ENCODE assay signal across 13 cellular contexts in the genomic region with DNA sequence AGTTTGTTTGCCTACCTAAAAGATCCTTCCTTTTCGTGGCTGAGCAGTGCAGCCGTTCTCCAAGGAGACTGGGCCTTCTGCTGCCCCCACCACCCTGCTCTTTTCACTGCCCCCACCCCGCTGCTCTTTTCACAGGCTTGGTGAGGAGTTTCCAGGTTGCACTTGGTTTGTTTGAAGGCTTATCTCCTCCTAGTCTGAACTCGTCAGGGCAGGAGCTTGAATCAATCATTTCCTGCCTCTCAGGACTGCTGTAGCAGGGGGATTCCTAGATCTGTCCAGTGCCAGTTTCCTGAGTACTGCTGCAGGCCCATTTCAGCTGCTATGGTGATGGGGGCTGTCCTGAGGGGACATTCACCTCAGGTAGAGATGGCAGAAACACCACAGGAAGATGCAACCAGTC. TPM values are rescaled to one million over a fixed set of nuclear protein-coding genes. Genes with fewer than 3 reads are reported as not detected.
DNase-seq lines count a peak whose midpoint lies in the region; ATAC-seq and TF ChIP-seq lines count a peak whose summit lies in the region.
"Had no signal": no experiment of that assay in that cellular context is flagged by ENCODE, and none has a peak within 500 bp of the region (broad histone marks: within the 10 kb centered on the region; RNA-seq: fewer than 3 reads in every experiment).

No MANE protein-coding gene starts in this region.

- peak overlapping the region; percentile 72 for H3K27ac Mint-ChIP-seq in CD8-positive, alpha-beta T cell
- H3K27ac Mint-ChIP-seq in central memory CD8-positive, alpha-beta T cell (ENCODE audit: low read depth) = peak overlapping the region; percentile 94
- H3K27ac Mint-ChIP-seq in naive thymus-derived CD4-positive, alpha-beta T cell = peak overlapping the region; percentile 23 to 89 (median 79)

- no peak for TF ChIP-seq CTCF in CD8-positive, alpha-beta T cell (IDR thresholded peaks at IDR 0.05)
- no peak for TF ChIP-seq CTCF in RWPE1 (conservative IDR thresholded peaks at IDR 0.05; ENCODE audit: low read depth)
- TF ChIP-seq CTCF in PC-9 (conservative IDR thresholded peaks at IDR 0.05) = no peak

- no peak for ATAC-seq in CD8-positive, alpha-beta T cell
- peak; percentile 26 for ATAC-seq in central memory CD8-positive, alpha-beta T cell (replicated peaks; ENCODE audit: extremely low read depth, poor library complexity, severe bottlenecking)
- peak; percentile 64 for ATAC-seq in naive thymus-derived CD4-positive, alpha-beta T cell

- H3K27ac ChIP-seq in CD8-positive, alpha-beta T cell (ENCODE audit: low read depth, low read length) = no peak overlapping the region
- H3K27ac ChIP-seq in RWPE1 (peak overlapping the region; percentile 88), PC-9 (no peak overlapping the region)
- H3K27ac ChIP-seq in naive thymus-derived CD4-positive, alpha-beta T cell (ENCODE audit: low read depth, low read length) = peak overlapping the region; percentile 25
- H3K27ac ChIP-seq: SJSA1 had no signal

- no peak overlapping the region for H3K4me2 ChIP-seq in PC-9

- POLR2A ChIA-PET in CD8-positive, alpha-beta T cell (lab: Charles Lee) = interaction anchor here (0.7 to 1.6 kb wide), 3 partner anchors 26 to 46 kb away, joined by 3 to 5 read pairs (median 3); no protein-coding TSS in a partner anchor
- POLR2A ChIA-PET in RWPE1 (lab: Yijun Ruan, JAX; ENCODE audit: low non-redundant PET) (no interaction called here), PC-9 (lab: Charles Lee; ENCODE audit: unreplicated experiment) (interaction anchor here (0.7 kb wide), 1 partner anchor 114 kb away, joined by 40 read pairs; no protein-coding TSS in a partner anchor)
- POLR2A ChIA-PET in naive thymus-derived CD4-positive, alpha-beta T cell (lab: Charles Lee) = interaction anchor here (0.9 to 1.5 kb wide), 4 partner anchors 11 to 58 kb away, joined by 3 to 5 read pairs (median 4); no protein-coding TSS in a partner anchor

- no peaks in the 10 kb centered on the region for H3K9me2 ChIP-seq in PC-9 (ENCODE audit: insufficient read depth)

- H3F3A ChIP-seq in PC-9 (ENCODE audit: insufficient read depth, low read depth) = no peaks in the 10 kb centered on the region; the same call in 1 of the 2 replicates

- no peak overlapping the region for H3K4me3 ChIP-seq in CD8-positive, alpha-beta T cell (ENCODE audit: low read depth, low read length)
- no peak overlapping the region for H3K4me3 ChIP-seq in naive thymus-derived CD4-positive, alpha-beta T cell (ENCODE audit: low read length)
- no peak overlapping the region for H3K4me3 ChIP-seq in PC-9
- H3K4me3 ChIP-seq: MG63, SJSA1 had no signal

- peaks cover 15% of the 10 kb centered on the region for H3K36me3 ChIP-seq in CD8-positive, alpha-beta T cell (ENCODE audit: insufficient read depth, low read length)
- peaks cover 0 to 57% (median 5%) of the 10 kb centered on the region in 3 experiments for H3K36me3 ChIP-seq in naive thymus-derived CD4-positive, alpha-beta T cell (ENCODE audit: control insufficient read depth in 2 of 3, insufficient read depth in 3 of 3, low read length in 3 of 3)
- H3K36me3 ChIP-seq in PC-9 (ENCODE audit: low read depth) = 0 out of 2 replicates have a peak, but pooled peaks cover 8% of the 10 kb centered on the region

- no TSS peak for BruUV-seq in PC-9 (replicated peaks; lab: Mats Ljungman, UMichigan)

- peaks cover 72% of the 10 kb centered on the region for H3K4me1 Mint-ChIP-seq in CD8-positive, alpha-beta T cell (ENCODE audit: low read depth)
- H3K4me1 Mint-ChIP-seq in central memory CD8-positive, alpha-beta T cell = peaks cover 63% of the 10 kb centered on the region
- H3K4me1 Mint-ChIP-seq in naive thymus-derived CD4-positive, alpha-beta T cell = peaks cover 53 to 80% (median 70%) of the 10 kb centered on the region in 7 donors

- no peaks in the 10 kb centered on the region for H3K9me3 ChIP-seq in CD8-positive, alpha-beta T cell (ENCODE audit: low read length)
- H3K9me3 ChIP-seq in naive thymus-derived CD4-positive, alpha-beta T cell (ENCODE audit: control insufficient read depth in 2 of 3, low read length in 3 of 3) = no peaks in the 10 kb centered on the region
- no peaks in the 10 kb centered on the region for H3K9me3 ChIP-seq in PC-9 (ENCODE audit: insufficient read depth, low read depth)
- H3K9me3 ChIP-seq: MG63, SJSA1 had no signal

- no peaks in the 10 kb centered on the region for H3K27me3 Mint-ChIP-seq in CD8-positive, alpha-beta T cell (ENCODE audit: low read depth)
- H3K27me3 Mint-ChIP-seq in central memory CD8-positive, alpha-beta T cell = no peaks in the 10 kb centered on the region
- no peaks in the 10 kb centered on the region for H3K27me3 Mint-ChIP-seq in naive thymus-derived CD4-positive, alpha-beta T cell

- no peak for DNase-seq in CD8-positive, alpha-beta T cell
- no peak for DNase-seq in RWPE1 (ENCODE audit: low spot score)
- no peak for DNase-seq in central memory CD8-positive, alpha-beta T cell (ENCODE audit: low spot score in 2 of 2)
- no peak for DNase-seq in naive thymus-derived CD4-positive, alpha-beta T cell
- no peak for DNase-seq in retina
- no peak for DNase-seq in PC-9
- no peak for DNase-seq in NK-92 (lab: John Stamatoyannopoulos, UW; ENCODE audit: unreplicated experiment)
- no peak for DNase-seq in HK-2 (ENCODE audit: unreplicated experiment)
- DNase-seq: activated T-cell treated with anti-CD3 and anti-CD28 coated beads, Interleukin-2, amount 50 U/mL, for 1 hour; MG63; NCI-H82; small intestine had no signal

- CTCF ChIA-PET in CD8-positive, alpha-beta T cell (lab: Charles Lee) = interaction anchor here (1.3 to 2.8 kb wide), 4 partner anchors 47 to 61 kb away, joined by 3 to 7 read pairs (median 6); no protein-coding TSS in a partner anchor
- CTCF ChIA-PET in RWPE1 (lab: Yijun Ruan, JAX) (no interaction called here), PC-9 (lab: Charles Lee) (no interaction called here)
- CTCF ChIA-PET in naive thymus-derived CD4-positive, alpha-beta T cell (lab: Charles Lee) = interaction anchor here (0.6 to 2.0 kb wide), 2 partner anchors 48 to 59 kb away, joined by 4 to 6 read pairs; no protein-coding TSS in a partner anchor

- H3K4me1 ChIP-seq in CD8-positive, alpha-beta T cell (ENCODE audit: insufficient read depth, low read length) = peaks cover 54% of the 10 kb centered on the region
- H3K4me1 ChIP-seq in naive thymus-derived CD4-positive, alpha-beta T cell (ENCODE audit: control insufficient read depth in 2 of 2, insufficient read depth in 2 of 2, low read length in 2 of 2) = peaks cover 15 to 29% of the 10 kb centered on the region in 2 donors
- H3K4me1 ChIP-seq in PC-9 (replicated peaks; ENCODE audit: insufficient read depth) = no peaks in the 10 kb centered on the region

- peaks cover 61% of the 10 kb centered on the region for H4K20me1 ChIP-seq in PC-9 (ENCODE audit: insufficient read depth)

- intact Hi-C loops in CD8-positive, alpha-beta T cell (cut with DNase I, micrococcal nuclease) = no loop called here
- intact Hi-C loops in naive thymus-derived CD4-positive, alpha-beta T cell (cut with micrococcal nuclease) = no loop called here
- intact Hi-C loops in PC-9 (cut with micrococcal nuclease; ENCODE audit: unreplicated experiment) = no loop called here

- H2AFZ ChIP-seq in PC-9 = no peak overlapping the region

- H3K4me3 Mint-ChIP-seq in CD8-positive, alpha-beta T cell = peak overlapping the region; percentile 37
- peak overlapping the region; percentile 54 for H3K4me3 Mint-ChIP-seq in central memory CD8-positive, alpha-beta T cell
- H3K4me3 Mint-ChIP-seq in naive thymus-derived CD4-positive, alpha-beta T cell = peak overlapping the region in 8 of 10 donors; percentile 12 to 66 (median 50)

- peaks cover 69% of the 10 kb centered on the region for H3K36me3 Mint-ChIP-seq in CD8-positive, alpha-beta T cell
- peaks cover 36% of the 10 kb centered on the region for H3K36me3 Mint-ChIP-seq in central memory CD8-positive, alpha-beta T cell (ENCODE audit: insufficient read depth)
- H3K36me3 Mint-ChIP-seq in naive thymus-derived CD4-positive, alpha-beta T cell = peaks cover 9 to 45% (median 21%) of the 10 kb centered on the region in 5 donors

- no peaks in the 10 kb centered on the region for H3K9me3 Mint-ChIP-seq in CD8-positive, alpha-beta T cell
- no peaks in the 10 kb centered on the region for H3K9me3 Mint-ChIP-seq in central memory CD8-positive, alpha-beta T cell
- no peaks in the 10 kb centered on the region for H3K9me3 Mint-ChIP-seq in naive thymus-derived CD4-positive, alpha-beta T cell

- H3K27me3 ChIP-seq in CD8-positive, alpha-beta T cell (ENCODE audit: insufficient read depth, low read length) = no peaks in the 10 kb centered on the region
- no peaks in the 10 kb centered on the region for H3K27me3 ChIP-seq in naive thymus-derived CD4-positive, alpha-beta T cell (ENCODE audit: control insufficient read depth in 2 of 2, insufficient read depth in 2 of 2, low read length in 2 of 2)
- H3K27me3 ChIP-seq in PC-9 (ENCODE audit: insufficient read depth, low read depth) = no peaks in the 10 kb centered on the region
- H3K27me3 ChIP-seq: MG63, SJSA1 had no signal

- peaks cover 95% of the 10 kb centered on the region for H3K79me2 ChIP-seq in PC-9 (ENCODE audit: low read depth)

RNA-seq across cellular contexts. Expression of gene MED15, which starts 10.0 kb away (rescaled TPM):
- total RNA-seq in CD8-positive, alpha-beta T cell = 100 to 1,000 TPM; 316 TPM
- total RNA-seq in naive thymus-derived CD4-positive, alpha-beta T cell = 100 to 1,000 TPM; 169 to 235 (median 201) TPM
- 10 to 100 TPM; 24.3 to 76.6 TPM for polyA plus RNA-seq in naive thymus-derived CD4-positive, alpha-beta T cell
- total RNA-seq in PC-9 (2021) = 82.0 and 87.9 TPM in 2 replicates

RNA-seq across cellular contexts. Expression of gene KLHL22, which starts 21.8 kb away (rescaled TPM):
- total RNA-seq in CD8-positive, alpha-beta T cell = 10 to 100 TPM; 24.6 to 27.3 TPM
- 10 to 100 TPM; 31.1 to 71.3 (median 42.0) TPM for total RNA-seq in naive thymus-derived CD4-positive, alpha-beta T cell
- 10 to 100 TPM; 20.6 to 26.2 TPM for polyA plus RNA-seq in naive thymus-derived CD4-positive, alpha-beta T cell
- 17.7 and 20.0 TPM in 2 replicates for total RNA-seq in PC-9 (2021)

Comparison
In these comparisons a context has a peak if more than half of its experiments do, and no peak if none do; other contexts are left out.
1. H3K27ac ChIP-seq: peak in RWPE1 (single experiment) and naive thymus-derived CD4-positive, alpha-beta T cell (single experiment); none in CD8-positive, alpha-beta T cell (single experiment) and PC-9 (single experiment).
2. CTCF ChIA-PET loops: an anchor here in CD8-positive, alpha-beta T cell (1.3 to 2.8 kb wide) and naive thymus-derived CD4-positive, alpha-beta T cell (0.6 to 2.0 kb wide); none called in RWPE1 and PC-9.
3. Peak in every context shown above with its lines, with median percentiles within 50 percentile points of each other: H3K27ac Mint-ChIP-seq and H3K4me3 Mint-ChIP-seq.